ENCODE assay signal across 18 cellular contexts in genomic region chr1:73898540-73898939, GRCh38.
DNase-seq lines count a peak whose midpoint lies in the region; ATAC-seq, FAIRE-seq and TF ChIP-seq lines count a peak whose summit lies in the region.
"Had no signal": no experiment of that assay in that cellular context is flagged by ENCODE, and none has a peak within 500 bp of the region (broad histone marks: within the 10 kb centered on the region; RNA-seq: fewer than 3 reads in every experiment).

No MANE protein-coding gene starts in this region.

- TF ChIP-seq CTCF in GM23338 (conservative IDR thresholded peaks at IDR 0.05; ENCODE audit: low read depth in 2 of 2) (no peak), neural progenitor cell (IDR thresholded peaks at IDR 0.05) (no peak), smooth muscle cell (IDR thresholded peaks at IDR 0.05; ENCODE audit: borderline replicate concordance, insufficient read depth, poor library complexity, severe bottlenecking) (no peak), ascending aorta (IDR thresholded peaks at IDR 0.05) (no peak)

- no peak overlapping the region for H3K4me2 ChIP-seq in GM23338
- no peak overlapping the region for H3K4me2 ChIP-seq in neural progenitor cell
- no peak overlapping the region for H3K4me2 ChIP-seq in smooth muscle cell

- no peaks in the 10 kb centered on the region for H3K36me3 ChIP-seq in GM23338 (ENCODE audit: insufficient read depth)
- no peaks in the 10 kb centered on the region for H3K36me3 ChIP-seq in neural progenitor cell
- H3K36me3 ChIP-seq in smooth muscle cell (ENCODE audit: low read depth) = no peaks in the 10 kb centered on the region
- H3K36me3 ChIP-seq in ascending aorta = no peaks in the 10 kb centered on the region

- H4K20me1 ChIP-seq in GM23338 (replicated peaks; ENCODE audit: insufficient read depth) (no peaks in the 10 kb centered on the region), neural progenitor cell (ENCODE audit: low read depth) (no peaks in the 10 kb centered on the region), smooth muscle cell (ENCODE audit: low read depth) (no peaks in the 10 kb centered on the region)

- H3K4me3 ChIP-seq in GM23338 (no peak overlapping the region), neural progenitor cell (no peak overlapping the region), smooth muscle cell (no peak overlapping the region), ascending aorta (no peak overlapping the region)
- H3K4me3 ChIP-seq: GM23248 had no signal

- peaks cover 4% of the 10 kb centered on the region; the same call in 1 of the 2 replicates for H3K9me2 ChIP-seq in GM23338 (ENCODE audit: insufficient read depth)

- H3K27me3 ChIP-seq in GM23338 (ENCODE audit: insufficient read depth) (no peaks in the 10 kb centered on the region), neural progenitor cell (no peaks in the 10 kb centered on the region), smooth muscle cell (ENCODE audit: low read depth) (no peaks in the 10 kb centered on the region), ascending aorta (no peaks in the 10 kb centered on the region)

- H3K27ac ChIP-seq in GM23338 (ENCODE audit: low read depth) (no peak overlapping the region), neural progenitor cell (no peak overlapping the region), smooth muscle cell (ENCODE audit: low read depth) (no peak overlapping the region), ascending aorta (no peak overlapping the region)
- H3K27ac ChIP-seq: GM23248 had no signal

- ATAC-seq in GM23338 (no peak), left cardiac atrium (no peak)
- ATAC-seq: HCT116 had no signal

- H3K9ac ChIP-seq in neural progenitor cell (no peak overlapping the region), smooth muscle cell (ENCODE audit: low read depth) (no peak overlapping the region)
- H3K9ac ChIP-seq: GM23248 had no signal

- intact Hi-C loops in left cardiac atrium (cut with DNase I) = no loop called here
- intact Hi-C loops in ascending aorta (cut with DNase I) = no loop called here

- no peaks in the 10 kb centered on the region for H3K36me3 Mint-ChIP-seq in GM23338 (ENCODE audit: low read depth)
- H3K36me3 Mint-ChIP-seq in neural progenitor cell = no peaks in the 10 kb centered on the region
- H3K36me3 Mint-ChIP-seq: CD4-positive, alpha-beta memory T cell had no signal

- H3F3A ChIP-seq in GM23338 (replicated peaks; ENCODE audit: low read depth) (no peaks in the 10 kb centered on the region), neural progenitor cell (ENCODE audit: low read depth) (peaks cover 4% of the 10 kb centered on the region), smooth muscle cell (ENCODE audit: low read depth) (no peaks in the 10 kb centered on the region)

- WGBS in smooth muscle cell (ENCODE audit: low lambda C conversion rate) = 90% methylated on average over 3 of the region's 3 CpGs

- H3K79me2 ChIP-seq in GM23338 (replicated peaks; ENCODE audit: insufficient read depth) (no peaks in the 10 kb centered on the region), neural progenitor cell (ENCODE audit: low read depth) (no peaks in the 10 kb centered on the region), smooth muscle cell (ENCODE audit: low read depth) (no peaks in the 10 kb centered on the region)

- H3K4me1 Mint-ChIP-seq in GM23338 (peaks cover 8% of the 10 kb centered on the region), neural progenitor cell (peaks cover 16% of the 10 kb centered on the region)
- H3K4me1 Mint-ChIP-seq: CD4-positive, alpha-beta memory T cell had no signal

- DNase-seq in GM23338 (ENCODE audit: low spot score) (no peak), OCI-M1 (lab: John Stamatoyannopoulos, UW) (peak; percentile 28), neural progenitor cell (ENCODE audit: low spot score) (no peak), smooth muscle cell (lab: John Stamatoyannopoulos, UW; ENCODE audit: unreplicated experiment) (no peak), GM12892 (ENCODE audit: insufficient read length) (no peak), left cardiac atrium (no peak), HK-2 (ENCODE audit: unreplicated experiment) (no peak), ascending aorta (ENCODE audit: low spot score in 2 of 2) (no peak)
- DNase-seq: C1 segment of cervical spinal cord; Calu3; CD4-positive, alpha-beta memory T cell; COR-L47; DMS79 treated with DMSO at 0.1 percent for 48 hours; GM23248; H9 had no signal

- no peak overlapping the region for H3K27ac Mint-ChIP-seq in GM23338
- H3K27ac Mint-ChIP-seq in neural progenitor cell = no peak overlapping the region
- H3K27ac Mint-ChIP-seq: CD4-positive, alpha-beta memory T cell; H9 had no signal

- TF ChIP-seq POLR2A in GM12892 (IDR thresholded peaks at IDR 0.05; ENCODE audit: low read depth, low read length) = no peak

- peaks cover 30% of the 10 kb centered on the region for H3K4me1 ChIP-seq in GM23338 (ENCODE audit: insufficient read depth)
- peaks cover 20% of the 10 kb centered on the region for H3K4me1 ChIP-seq in neural progenitor cell
- no peaks in the 10 kb centered on the region for H3K4me1 ChIP-seq in smooth muscle cell (ENCODE audit: low read depth)
- no peaks in the 10 kb centered on the region for H3K4me1 ChIP-seq in ascending aorta

- peak overlapping the region; percentile 57; the same call in 1 of the 2 replicates for H2AFZ ChIP-seq in GM23338
- H2AFZ ChIP-seq in neural progenitor cell (replicated peaks) = peak overlapping the region; percentile 27
- peak overlapping the region; percentile 35 for H2AFZ ChIP-seq in smooth muscle cell (ENCODE audit: low read depth)
- H2AFZ ChIP-seq: GM23248 had no signal

- no peaks in the 10 kb centered on the region for H3K9me3 Mint-ChIP-seq in GM23338
- H3K9me3 Mint-ChIP-seq in neural progenitor cell = no peaks in the 10 kb centered on the region
- H3K9me3 Mint-ChIP-seq: H9 had no signal

- no peak overlapping the region for H3K4me3 Mint-ChIP-seq in GM23338
- H3K4me3 Mint-ChIP-seq in neural progenitor cell = no peak overlapping the region
- H3K4me3 Mint-ChIP-seq: CD4-positive, alpha-beta memory T cell; H9 had no signal

- H3K9me3 ChIP-seq in neural progenitor cell (ENCODE audit: low read depth) (no peaks in the 10 kb centered on the region), smooth muscle cell (replicated peaks; ENCODE audit: low read depth) (no peaks in the 10 kb centered on the region), ascending aorta (no peaks in the 10 kb centered on the region)

- H3K27me3 Mint-ChIP-seq in GM23338 (ENCODE audit: insufficient read depth, low read depth, poor library complexity) (no peaks in the 10 kb centered on the region), neural progenitor cell (ENCODE audit: insufficient read depth, low read depth) (no peaks in the 10 kb centered on the region)
- H3K27me3 Mint-ChIP-seq: CD4-positive, alpha-beta memory T cell had no signal

- FAIRE-seq in GM12892 (lab: Jason Lieb, UNC) = no peak
- FAIRE-seq: G401.6, GM19239 had no signal

TF ChIP-seq in GM23338, 12 proteins besides CTCF, POLR2A, EP300 and RAD21:
- no peak for TF ChIP-seq JUNB (IDR thresholded peaks at IDR 0.05; ENCODE audit: unreplicated experiment)
- no peak for TF ChIP-seq POLR2AphosphoS5 (IDR thresholded peaks at IDR 0.05; ENCODE audit: low read depth)
- TF ChIP-seq CREB1 (CRISPR knock-in tag; IDR thresholded peaks at IDR 0.05; ENCODE audit: low read depth) = no peak
